Comparison of ENCODE assay signal across 32 cellular contexts in the genomic region with DNA sequence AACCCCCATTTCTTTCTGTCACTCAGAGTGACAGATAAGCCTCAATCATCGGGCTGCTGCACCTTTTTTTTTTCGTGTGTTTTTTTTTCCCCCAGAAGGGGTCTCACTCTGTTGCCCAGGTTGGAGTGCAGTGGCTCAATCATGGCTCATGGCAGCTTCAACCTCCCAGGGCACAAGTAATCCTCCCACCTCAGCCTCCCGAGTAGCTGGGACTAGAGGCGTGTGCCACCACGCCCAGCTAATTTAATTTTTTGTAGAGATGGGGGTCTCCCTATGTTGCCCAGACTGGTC. TPM values are rescaled to one million over a fixed set of nuclear protein-coding genes. Genes with fewer than 3 reads are reported as not detected.
DNase-seq lines count a peak whose midpoint lies in the region; ATAC-seq and TF ChIP-seq lines count a peak whose summit lies in the region.
"Had no signal": no experiment of that assay in that cellular context is flagged by ENCODE, and none has a peak within 500 bp of the region (broad histone marks: within the 10 kb centered on the region; RNA-seq: fewer than 3 reads in every experiment).

No MANE protein-coding gene starts in this region.

- intact Hi-C loops in CD8-positive, alpha-beta T cell (cut with DNase I, micrococcal nuclease), result no loop called here
- intact Hi-C loops in posterior vena cava (cut with DNase I), result no loop called here

- H3K9ac ChIP-seq in iPS-15b (ENCODE audit: low read depth, low read length), result no peak overlapping the region

- ATAC-seq in GM23338 (no peak), HG03520 (IDR thresholded peaks at IDR 0.05; ENCODE audit: unreplicated experiment) (no peak)
- no peak for ATAC-seq in CD8-positive, alpha-beta T cell
- ATAC-seq: effector memory CD8-positive, alpha-beta T cell; esophagus mucosa; HCT116; SK-N-SH treated with all-trans-retinoic acid at 6 μM for 48 hours had no signal

- H3F3A ChIP-seq in GM23338 (replicated peaks; ENCODE audit: low read depth), result 0 out of 2 replicates have a peak, but pooled peaks cover 4% of the 10 kb centered on the region

- H3K4me3 Mint-ChIP-seq in GM23338 (peak overlapping the region; percentile 70), progenitor cell of endocrine pancreas (ENCODE audit: low read depth) (peak overlapping the region; percentile 60)
- no peak overlapping the region for H3K4me3 Mint-ChIP-seq in CD8-positive, alpha-beta T cell
- H3K4me3 Mint-ChIP-seq: activated CD4-positive, alpha-beta T cell treated with anti-CD3 and anti-CD28 coated beads, Interleukin-2, amount 10 ng/mL, durations not matched to agents 24 days and 14 days; activated naive CD4-positive, alpha-beta T cell treated with anti-CD3 and anti-CD28 coated beads for 36 hours had no signal

- H3K27me3 ChIP-seq in GM23338 (ENCODE audit: insufficient read depth), result peaks cover 44% of the 10 kb centered on the region
- H3K27me3 ChIP-seq in iPS-15b (ENCODE audit: control insufficient read depth, insufficient read depth, low read length), result peaks cover 20% of the 10 kb centered on the region
- peaks cover 7% of the 10 kb centered on the region for H3K27me3 ChIP-seq in CD8-positive, alpha-beta T cell (ENCODE audit: insufficient read depth, low read length)

- no peaks in the 10 kb centered on the region for H3K36me3 Mint-ChIP-seq in GM23338 (ENCODE audit: low read depth)
- peaks cover 2% of the 10 kb centered on the region for H3K36me3 Mint-ChIP-seq in progenitor cell of endocrine pancreas (ENCODE audit: insufficient read depth)
- H3K36me3 Mint-ChIP-seq in CD8-positive, alpha-beta T cell, result no peaks in the 10 kb centered on the region

- H3K4me3 ChIP-seq in GM23338, result peak overlapping the region; percentile 83; the same call in 1 of the 2 replicates
- H3K4me3 ChIP-seq in iPS-15b (ENCODE audit: low read depth, low read length), result peak overlapping the region; percentile 68
- no peak overlapping the region for H3K4me3 ChIP-seq in CD8-positive, alpha-beta T cell (ENCODE audit: low read depth, low read length)
- H3K4me3 ChIP-seq: smooth muscle cell had no signal

- H3K4me1 ChIP-seq in GM23338 (ENCODE audit: insufficient read depth), result peaks cover 16% of the 10 kb centered on the region
- H3K4me1 ChIP-seq in iPS-15b (ENCODE audit: control insufficient read depth, insufficient read depth, low read length), result peaks cover 13% of the 10 kb centered on the region
- H3K4me1 ChIP-seq in CD8-positive, alpha-beta T cell (ENCODE audit: insufficient read depth, low read length), result no peaks in the 10 kb centered on the region

- H3K4me2 ChIP-seq in GM23338, result peak overlapping the region; percentile 84

- POLR2A ChIA-PET in CD8-positive, alpha-beta T cell (lab: Charles Lee), result no interaction called here

- H3K79me2 ChIP-seq in GM23338 (replicated peaks; ENCODE audit: insufficient read depth), result 0 out of 2 replicates have a peak, but pooled peaks cover 1% of the 10 kb centered on the region

- H3K4me1 Mint-ChIP-seq in GM23338 (peaks cover 14% of the 10 kb centered on the region), progenitor cell of endocrine pancreas (ENCODE audit: low read depth) (peaks cover 27% of the 10 kb centered on the region)
- H3K4me1 Mint-ChIP-seq in CD8-positive, alpha-beta T cell (ENCODE audit: low read depth), result no peaks in the 10 kb centered on the region

- H2AFZ ChIP-seq in GM23338, result peak overlapping the region; percentile 84; the same call in 1 of the 2 replicates

- DNase-seq in GM23338 (ENCODE audit: low spot score) (no peak), progenitor cell of endocrine pancreas (ENCODE audit: low spot score, unreplicated experiment) (no peak), medulla oblongata (ENCODE audit: extremely low spot score) (no peak), posterior vena cava (ENCODE audit: low spot score) (no peak)
- DNase-seq in CD8-positive, alpha-beta T cell, result no peak
- DNase-seq: activated CD4-positive, alpha-beta T cell treated with anti-CD3 and anti-CD28 coated beads, Interleukin-2, amount 10 ng/mL, durations not matched to agents 24 days and 14 days; activated naive CD4-positive, alpha-beta T cell treated with anti-CD3 and anti-CD28 coated beads for 36 hours; activated T-cell treated with anti-CD3 and anti-CD28 coated beads, Interleukin-2, amount 50 U/mL, for 48 hours; amygdala; effector memory CD8-positive, alpha-beta T cell; foreskin fibroblast; GF-D8; heart left ventricle; Karpas-422; mammary epithelial cell; NCI-H146; NCI-H446 treated with DMSO at 0.1 percent for 48 hours; occipital lobe; stimulated activated CD4-positive, alpha-beta T cell treated with anti-CD3 and anti-CD28 coated beads, Interleukin-1b, Interleukin-23, amount 100 ng/mL, for 48 hours; stimulated activated CD8-positive, alpha-beta memory T cell treated with anti-CD3 and anti-CD28 coated beads, Interleukin-4, amount 100 ng/mL, for 48 hours; trophoblast cell had no signal

- H4K20me1 ChIP-seq in GM23338 (replicated peaks; ENCODE audit: insufficient read depth), result peaks cover 3% of the 10 kb centered on the region; the same call in 1 of the 2 replicates

- no peaks in the 10 kb centered on the region for H3K9me2 ChIP-seq in GM23338 (ENCODE audit: insufficient read depth)

- no peak for TF ChIP-seq CTCF in GM23338 (conservative IDR thresholded peaks at IDR 0.05; ENCODE audit: low read depth in 2 of 2)
- peak; percentile 56 for TF ChIP-seq CTCF in VCaP (conservative IDR thresholded peaks at IDR 0.05)
- TF ChIP-seq CTCF in progenitor cell of endocrine pancreas (IDR thresholded peaks at IDR 0.05; ENCODE audit: unreplicated experiment), result no peak
- no peak for TF ChIP-seq CTCF in CD8-positive, alpha-beta T cell (IDR thresholded peaks at IDR 0.05)

- H3K27ac ChIP-seq in GM23338 (ENCODE audit: low read depth) (no peak overlapping the region), VCaP (peak overlapping the region; percentile 100)
- no peak overlapping the region for H3K27ac ChIP-seq in CD8-positive, alpha-beta T cell (ENCODE audit: low read depth, low read length)
- H3K27ac ChIP-seq: coronary artery, heart left ventricle had no signal

- no peaks in the 10 kb centered on the region for H3K36me3 ChIP-seq in GM23338 (ENCODE audit: insufficient read depth)
- H3K36me3 ChIP-seq in iPS-15b (ENCODE audit: control insufficient read depth, insufficient read depth, low read length), result peaks cover 2% of the 10 kb centered on the region
- no peaks in the 10 kb centered on the region for H3K36me3 ChIP-seq in CD8-positive, alpha-beta T cell (ENCODE audit: insufficient read depth, low read length)
- H3K36me3 ChIP-seq: heart left ventricle had no signal

- no peaks in the 10 kb centered on the region for H3K9me3 ChIP-seq in iPS-15b (ENCODE audit: control insufficient read depth, insufficient read depth, low read length)
- H3K9me3 ChIP-seq in CD8-positive, alpha-beta T cell (ENCODE audit: low read length), result no peaks in the 10 kb centered on the region
- H3K9me3 ChIP-seq: heart left ventricle had no signal

- CTCF ChIA-PET in CD8-positive, alpha-beta T cell (lab: Charles Lee), result no interaction called here

- H3K27me3 Mint-ChIP-seq in GM23338 (ENCODE audit: insufficient read depth, low read depth, poor library complexity) (peaks cover 37% of the 10 kb centered on the region), progenitor cell of endocrine pancreas (peaks cover 8% of the 10 kb centered on the region)
- H3K27me3 Mint-ChIP-seq in CD8-positive, alpha-beta T cell (ENCODE audit: low read depth), result peaks cover 40% of the 10 kb centered on the region

- no peaks in the 10 kb centered on the region for H3K9me3 Mint-ChIP-seq in GM23338
- H3K9me3 Mint-ChIP-seq in progenitor cell of endocrine pancreas (ENCODE audit: low read depth), result no peaks in the 10 kb centered on the region
- no peaks in the 10 kb centered on the region for H3K9me3 Mint-ChIP-seq in CD8-positive, alpha-beta T cell
- H3K9me3 Mint-ChIP-seq: activated CD4-positive, alpha-beta T cell treated with anti-CD3 and anti-CD28 coated beads, Interleukin-2, amount 10 ng/mL, durations not matched to agents 24 days and 14 days; activated naive CD4-positive, alpha-beta T cell treated with anti-CD3 and anti-CD28 coated beads for 36 hours; effector memory CD8-positive, alpha-beta T cell had no signal

- H3K27ac Mint-ChIP-seq in GM23338, result no peak overlapping the region
- H3K27ac Mint-ChIP-seq in progenitor cell of endocrine pancreas, result no peak overlapping the region
- no peak overlapping the region for H3K27ac Mint-ChIP-seq in CD8-positive, alpha-beta T cell
- H3K27ac Mint-ChIP-seq: activated CD4-positive, alpha-beta T cell treated with anti-CD3 and anti-CD28 coated beads, Interleukin-2, amount 10 ng/mL, durations not matched to agents 24 days and 14 days; activated naive CD4-positive, alpha-beta T cell treated with anti-CD3 and anti-CD28 coated beads for 36 hours; effector memory CD8-positive, alpha-beta T cell had no signal

TF ChIP-seq in GM23338, 12 proteins besides CTCF, POLR2A, EP300 and RAD21 (continues in another document):
- TF ChIP-seq NANOG (IDR thresholded peaks at IDR 0.05; ENCODE audit: borderline replicate concordance), result no peak
- TF ChIP-seq ZNF114 (CRISPR knock-in tag; IDR thresholded peaks at IDR 0.05), result no peak
- no peak for TF ChIP-seq POLR2AphosphoS5 (IDR thresholded peaks at IDR 0.05; ENCODE audit: low read depth)
- no peak for TF ChIP-seq JUNB (IDR thresholded peaks at IDR 0.05; ENCODE audit: unreplicated experiment)
- TF ChIP-seq ZNF331 (CRISPR knock-in tag; IDR thresholded peaks at IDR 0.05; ENCODE audit: low read depth), result no peak

RNA-seq across cellular contexts. Expression of gene TMPRSS2, which starts 1.2 kb away (rescaled TPM):
- 4.9 and 7.1 TPM in 2 replicates for total RNA-seq in GM23338 (2014; rRNA removed; shearing (Covaris generic))
- polyA plus RNA-seq in GM23338 (2016; fragmentation: Nextera tagmentation; extraction: Ambion mirVana), result 1.6 and 2.3 TPM in 2 replicates
- total RNA-seq in progenitor cell of endocrine pancreas (23.7 and 29.4 TPM in 2 replicates), posterior vena cava (under 1 TPM in 1 of 2 donors, not detected in 1; 0.14 TPM)
- not detected for total RNA-seq in CD8-positive, alpha-beta T cell
- total RNA-seq: A673; activated CD4-positive, alpha-beta T cell treated with anti-CD3 and anti-CD28 coated beads, Interleukin-2, amount 10 ng/mL, durations not matched to agents 24 days and 14 days; activated naive CD4-positive, alpha-beta T cell treated with anti-CD3 and anti-CD28 coated beads for 36 hours; heart left ventricle; myocyte; occipital lobe; T-helper 2 cell treated with Interferon-gamma antibody and Interleukin-4, amounts not matched to agents 100 ng/mL and 5 ng/mL, for 36 hours had no signal
- polyA plus RNA-seq: mammary epithelial cell had no signal
